10 cellular contexts compared by ENCODE assay signal in the genomic region with DNA sequence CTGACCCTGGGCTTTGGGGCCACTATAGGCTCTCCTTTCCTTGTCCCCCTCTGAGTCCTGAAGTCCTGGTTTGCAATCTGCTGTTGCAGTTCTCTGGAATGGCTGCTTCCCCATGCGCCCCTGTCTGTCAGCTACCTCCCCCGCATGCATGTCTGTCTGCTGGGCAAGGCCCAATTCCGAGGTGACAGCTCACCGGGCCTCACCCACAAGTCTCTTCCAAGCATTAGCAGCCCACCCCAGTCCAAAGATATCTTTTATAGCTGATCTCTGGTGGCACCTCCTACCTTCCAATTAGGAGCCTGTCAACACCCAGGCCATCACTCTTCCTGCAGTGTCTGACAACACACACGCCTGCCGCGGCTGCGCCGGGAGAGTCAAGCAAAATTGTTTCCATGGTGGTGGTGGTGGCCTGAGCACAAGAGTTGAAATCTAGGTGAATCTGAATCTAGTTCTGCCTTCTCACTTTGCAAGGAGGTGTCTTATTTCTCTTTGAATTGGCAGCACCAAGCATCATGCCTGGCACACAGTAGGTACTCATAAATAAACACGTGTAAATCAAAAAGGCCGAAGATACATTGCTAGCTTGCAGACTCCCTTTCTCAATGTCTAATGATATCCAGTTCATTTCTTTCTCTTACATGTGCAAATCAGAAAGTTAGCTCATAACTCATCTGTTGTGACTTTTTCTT. TPM values are rescaled to one million over a fixed set of nuclear protein-coding genes. Genes with fewer than 3 reads are reported as not detected.
DNase-seq lines count a peak whose midpoint lies in the region; ATAC-seq and TF ChIP-seq lines count a peak whose summit lies in the region.
"Had no signal": no experiment of that assay in that cellular context is flagged by ENCODE, and none has a peak within 500 bp of the region (broad histone marks: within the 10 kb centered on the region; RNA-seq: fewer than 3 reads in every experiment).

No MANE protein-coding gene starts in this region.

- H3K4me3 ChIP-seq in OCI-LY7 (ENCODE audit: low read depth, low read length, poor library complexity, severe bottlenecking) (no peak overlapping the region), upper lobe of right lung (no peak overlapping the region), A673 (ENCODE audit: low read depth, low read length, poor library complexity, severe bottlenecking) (no peak overlapping the region)

- no TSS peak for BruUV-seq in OCI-LY7 (replicated peaks; lab: Mats Ljungman, UMichigan)
- BruUV-seq in A673 (replicated peaks; lab: Mats Ljungman, UMichigan) = no TSS peak

- peaks cover 27% of the 10 kb centered on the region for H3K27me3 Mint-ChIP-seq in activated naive CD4-positive, alpha-beta T cell treated with anti-CD3 and anti-CD28 coated beads, Interleukin-2, amount 50 U/mL, for 24 hours
- peaks cover 2% of the 10 kb centered on the region for H3K27me3 Mint-ChIP-seq in dendritic cell treated with granulocyte-macrophage colony-stimulating factor and Interleukin-4, amounts not matched to agents 40 ng/mL and 50 ng/mL, for 4 days

- no peaks in the 10 kb centered on the region for H4K20me1 ChIP-seq in OCI-LY7 (ENCODE audit: insufficient read depth, low read length)

- POLR2A ChIA-PET in OCI-LY7 (lab: Charles Lee) = interaction anchor here (0.6 to 1.5 kb wide), 5 partner anchors 18 to 343 kb away, joined by 3 to 5 read pairs (median 3); no protein-coding TSS in a partner anchor
- POLR2A ChIA-PET in A673 (lab: Charles Lee; ENCODE audit: low non-redundant PET) = no interaction called here

- peak overlapping the region; percentile 83 for H3K4me3 Mint-ChIP-seq in activated naive CD4-positive, alpha-beta T cell treated with anti-CD3 and anti-CD28 coated beads, Interleukin-2, amount 50 U/mL, for 24 hours
- H3K4me3 Mint-ChIP-seq in dendritic cell treated with granulocyte-macrophage colony-stimulating factor and Interleukin-4, amounts not matched to agents 40 ng/mL and 50 ng/mL, for 4 days = peak overlapping the region; percentile 62

- H3K27ac ChIP-seq in OCI-LY7 (ENCODE audit: low read depth, low read length, poor library complexity, severe bottlenecking) (no peak overlapping the region), upper lobe of right lung (peak overlapping the region; percentile 58), A673 (ENCODE audit: low read depth, low read length, poor library complexity, severe bottlenecking) (no peak overlapping the region)
- H3K27ac ChIP-seq: pancreas had no signal

- H3K9me2 ChIP-seq in OCI-LY7 (ENCODE audit: insufficient read depth, low read length) = no peaks in the 10 kb centered on the region

- H3K4me1 ChIP-seq in OCI-LY7 (ENCODE audit: insufficient read depth, low read length, poor library complexity, severe bottlenecking) (peaks cover 39% of the 10 kb centered on the region), upper lobe of right lung (peaks cover 4% of the 10 kb centered on the region), A673 (ENCODE audit: insufficient read depth, low read length, poor library complexity, severe bottlenecking) (peaks cover 61% of the 10 kb centered on the region)
- H3K4me1 ChIP-seq: pancreas had no signal

- no peak for DNase-seq in activated naive CD4-positive, alpha-beta T cell (lab: John Stamatoyannopoulos, UW)
- no peak for DNase-seq in OCI-LY7 (ENCODE audit: low spot score)
- DNase-seq in upper lobe of right lung = no peak
- no peak for DNase-seq in islet precursor cell
- DNase-seq in A673 (ENCODE audit: low spot score) = no peak
- no peak for DNase-seq in NCI-H146 treated with DMSO at 0.1 percent for 48 hours (lab: John Stamatoyannopoulos, UW; ENCODE audit: unreplicated experiment)
- DNase-seq: NCI-H1105, pancreas had no signal

- H3K36me3 Mint-ChIP-seq in activated naive CD4-positive, alpha-beta T cell treated with anti-CD3 and anti-CD28 coated beads, Interleukin-2, amount 50 U/mL, for 24 hours = no peaks in the 10 kb centered on the region
- no peaks in the 10 kb centered on the region for H3K36me3 Mint-ChIP-seq in dendritic cell treated with granulocyte-macrophage colony-stimulating factor and Interleukin-4, amounts not matched to agents 40 ng/mL and 50 ng/mL, for 4 days (ENCODE audit: low read depth)

- H3K9me3 ChIP-seq in OCI-LY7 (ENCODE audit: low read length) = no peaks in the 10 kb centered on the region
- no peaks in the 10 kb centered on the region for H3K9me3 ChIP-seq in upper lobe of right lung
- no peaks in the 10 kb centered on the region for H3K9me3 ChIP-seq in A673 (ENCODE audit: low read depth, low read length, poor library complexity, severe bottlenecking)
- H3K9me3 ChIP-seq: pancreas had no signal

- H3K27me3 ChIP-seq in upper lobe of right lung (no peaks in the 10 kb centered on the region), A673 (replicated peaks; ENCODE audit: insufficient read depth, low read depth, low read length, poor library complexity) (no peaks in the 10 kb centered on the region)
- H3K27me3 ChIP-seq: pancreas had no signal

- TF ChIP-seq CTCF in OCI-LY7 (conservative IDR thresholded peaks at IDR 0.05; ENCODE audit: low read length) (no peak), upper lobe of right lung (IDR thresholded peaks at IDR 0.05) (no peak), A673 (conservative IDR thresholded peaks at IDR 0.05; ENCODE audit: low read depth, low read length) (no peak)

- no peaks in the 10 kb centered on the region for H3K79me2 ChIP-seq in OCI-LY7 (ENCODE audit: insufficient read depth, low read depth, low read length)

- intact Hi-C loops in OCI-LY7 (cut with micrococcal nuclease; ENCODE audit: unreplicated experiment) (no loop called here), upper lobe of right lung (cut with DNase I) (no loop called here), A673 (cut with micrococcal nuclease; ENCODE audit: unreplicated experiment) (no loop called here)
- intact Hi-C loops in dendritic cell treated with granulocyte-macrophage colony-stimulating factor and Interleukin-4, amounts not matched to agents 40 ng/mL and 50 ng/mL, for 4 days (cut with micrococcal nuclease) = loop anchor here (2.0 kb wide), 1 partner anchor 24 kb away; no protein-coding TSS in a partner anchor

- H3K36me3 ChIP-seq in OCI-LY7 (ENCODE audit: insufficient read depth, low read length) (no peaks in the 10 kb centered on the region), upper lobe of right lung (no peaks in the 10 kb centered on the region), A673 (ENCODE audit: insufficient read depth, low read length, poor library complexity, severe bottlenecking) (no peaks in the 10 kb centered on the region)
- H3K36me3 ChIP-seq: pancreas had no signal

- CTCF ChIA-PET in OCI-LY7 (lab: Charles Lee; ENCODE audit: unreplicated experiment) (no interaction called here), A673 (lab: Charles Lee) (no interaction called here)

- no peak overlapping the region; the same call in 1 of the 2 replicates for H3K4me2 ChIP-seq in OCI-LY7 (ENCODE audit: low read length)

- peak overlapping the region; percentile 70; the same call in 1 of the 2 replicates for H2AFZ ChIP-seq in OCI-LY7 (ENCODE audit: low read length)

- no peak for ATAC-seq in upper lobe of right lung

- H3K4me1 Mint-ChIP-seq in activated naive CD4-positive, alpha-beta T cell treated with anti-CD3 and anti-CD28 coated beads, Interleukin-2, amount 50 U/mL, for 24 hours = peaks cover 44% of the 10 kb centered on the region
- H3K4me1 Mint-ChIP-seq in dendritic cell treated with granulocyte-macrophage colony-stimulating factor and Interleukin-4, amounts not matched to agents 40 ng/mL and 50 ng/mL, for 4 days (ENCODE audit: low read depth) = peaks cover 82% of the 10 kb centered on the region

- H3K9me3 Mint-ChIP-seq in activated naive CD4-positive, alpha-beta T cell treated with anti-CD3 and anti-CD28 coated beads, Interleukin-2, amount 50 U/mL, for 24 hours = no peaks in the 10 kb centered on the region
- no peaks in the 10 kb centered on the region for H3K9me3 Mint-ChIP-seq in dendritic cell treated with granulocyte-macrophage colony-stimulating factor and Interleukin-4, amounts not matched to agents 40 ng/mL and 50 ng/mL, for 4 days

- peak overlapping the region; percentile 78 for H3K27ac Mint-ChIP-seq in activated naive CD4-positive, alpha-beta T cell treated with anti-CD3 and anti-CD28 coated beads, Interleukin-2, amount 50 U/mL, for 24 hours
- H3K27ac Mint-ChIP-seq in dendritic cell treated with granulocyte-macrophage colony-stimulating factor and Interleukin-4, amounts not matched to agents 40 ng/mL and 50 ng/mL, for 4 days = peak overlapping the region; percentile 93

RNA-seq across cellular contexts. Expression of a gene that starts 1.2 kb away (rescaled TPM):
- total RNA-seq in OCI-LY7 (2014; rRNA removed; shearing (Covaris generic)) = not detected in 2 replicates
- total RNA-seq in OCI-LY7 (2022) (0.89 and 2.0 TPM in 2 replicates), upper lobe of right lung (65.1 TPM), A673 (2021) (39.0 and 46.7 TPM in 2 replicates)

Comparison
In these comparisons a context has a peak if more than half of its experiments do, and no peak if none do; other contexts are left out.
1. RNA of a gene that starts 1.2 kb away (total RNA-seq): 65.1 TPM in upper lobe of right lung (single experiment) and 39.0 to 46.7 TPM in A673; 0.89 to 2.0 TPM in OCI-LY7; every median in the first group is over 10 times any median in the second.